9 cellular contexts compared by ENCODE assay signal in the genomic region with DNA sequence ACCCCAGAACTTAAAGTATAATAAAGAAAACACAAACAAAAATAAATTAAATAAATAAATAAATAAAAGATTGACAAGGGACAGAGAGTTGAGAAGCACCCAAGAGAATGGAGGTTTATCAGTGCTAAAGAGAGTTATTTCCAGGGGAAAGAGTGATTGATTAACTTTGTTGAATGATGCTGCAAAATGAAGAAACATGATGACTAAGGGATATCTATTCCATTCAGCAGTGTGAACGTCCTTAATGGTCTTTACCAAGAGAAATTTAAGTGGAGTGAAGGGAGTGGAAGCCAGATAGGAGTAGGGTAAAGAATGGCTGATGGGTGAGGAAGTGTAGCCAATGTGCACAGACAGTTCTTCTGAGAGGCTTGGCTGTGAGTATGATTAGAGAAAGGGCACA. TPM values are rescaled to one million over a fixed set of nuclear protein-coding genes. Genes with fewer than 3 reads are reported as not detected.
"Had no signal": no experiment of that assay in that cellular context is flagged by ENCODE, and none has a peak within 500 bp of the region (broad histone marks: within the 10 kb centered on the region; RNA-seq: fewer than 3 reads in every experiment).

No MANE protein-coding gene starts in this region.

- H3K4me3 Mint-ChIP-seq: H9 had no signal

- H3K27ac Mint-ChIP-seq: H9 had no signal

- H3K4me3 ChIP-seq: GM23248 had no signal

- H2AFZ ChIP-seq: GM23248 had no signal

- H3K9ac ChIP-seq: GM23248, KMS-11 had no signal

- H3K27ac ChIP-seq: GM23248, KMS-11 had no signal

- FAIRE-seq: H54, HTR-8/SVneo had no signal

- DNase-seq: GM23248, GOT3, H9, HCEC 1CT, KBM-7 had no signal

- H3K4me2 ChIP-seq: KMS-11 had no signal

RNA-seq across cellular contexts. Expression of a gene that starts 11.1 kb away (rescaled TPM):
- total RNA-seq: GM23248, H9, HT-29 had no signal
- polyA plus RNA-seq: GM23248 had no signal
